11 cellular contexts compared by ENCODE assay signal in the genomic region with DNA sequence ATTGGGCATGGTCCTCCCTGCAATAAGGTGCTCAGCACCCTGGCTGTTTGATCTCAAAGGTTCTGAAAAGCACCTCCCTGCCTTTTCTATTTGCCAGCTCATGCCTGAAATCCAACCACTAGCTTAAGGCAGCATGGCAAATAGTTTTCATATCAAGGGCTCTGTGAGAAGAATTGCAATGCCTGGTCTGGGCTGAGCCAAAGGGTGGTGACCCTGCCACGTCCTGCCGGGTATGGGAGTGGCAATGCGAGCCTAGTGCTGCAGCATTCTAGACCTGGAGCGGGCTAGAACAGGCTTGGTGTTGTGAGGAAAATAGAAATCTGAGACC. TPM values are rescaled to one million over a fixed set of nuclear protein-coding genes. Genes with fewer than 3 reads are reported as not detected.
DNase-seq lines count a peak whose midpoint lies in the region; ATAC-seq and TF ChIP-seq lines count a peak whose summit lies in the region.
"Had no signal": no experiment of that assay in that cellular context is flagged by ENCODE, and none has a peak within 500 bp of the region (broad histone marks: within the 10 kb centered on the region; RNA-seq: fewer than 3 reads in every experiment).

No MANE protein-coding gene starts in this region.

- H3K9me3 ChIP-seq in sigmoid colon: no peaks in the 10 kb centered on the region
- H3K9me3 ChIP-seq: SJSA1 had no signal

- H3K27me3 Mint-ChIP-seq in GM23338 (ENCODE audit: insufficient read depth, low read depth, poor library complexity) (peaks cover 20% of the 10 kb centered on the region), immature natural killer cell (ENCODE audit: low read depth in 3 of 3) (peaks cover 0 to 5% (median 0%) of the 10 kb centered on the region in 3 donors)
- H3K27me3 Mint-ChIP-seq in activated naive CD8-positive, alpha-beta T cell treated with anti-CD3 and anti-CD28 coated beads, Interleukin-2, amount 10 ng/mL, durations not matched to agents 7 days and 5 days: peaks cover 19% of the 10 kb centered on the region

- H3K9me2 ChIP-seq in GM23338 (ENCODE audit: insufficient read depth): no peaks in the 10 kb centered on the region

- H3F3A ChIP-seq in GM23338 (replicated peaks; ENCODE audit: low read depth): peaks cover 11% of the 10 kb centered on the region

- no peaks in the 10 kb centered on the region for H3K9me3 Mint-ChIP-seq in GM23338
- H3K9me3 Mint-ChIP-seq in activated naive CD8-positive, alpha-beta T cell treated with anti-CD3 and anti-CD28 coated beads, Interleukin-2, amount 10 ng/mL, durations not matched to agents 7 days and 5 days: no peaks in the 10 kb centered on the region
- no peaks in the 10 kb centered on the region for H3K9me3 Mint-ChIP-seq in immature natural killer cell

- TF ChIP-seq CTCF in GM23338 (conservative IDR thresholded peaks at IDR 0.05; ENCODE audit: low read depth in 2 of 2) (no peak), sigmoid colon (IDR thresholded peaks at IDR 0.05) (no peak)

- H3K4me3 Mint-ChIP-seq in GM23338 (peak overlapping the region; percentile 16; the same call in 1 of the 3 replicates), immature natural killer cell (peak overlapping the region in 4 of 5 donors; percentile 21 to 71 (median 38))
- peak overlapping the region; percentile 75 for H3K4me3 Mint-ChIP-seq in activated naive CD8-positive, alpha-beta T cell treated with anti-CD3 and anti-CD28 coated beads, Interleukin-2, amount 10 ng/mL, durations not matched to agents 7 days and 5 days

- H3K36me3 Mint-ChIP-seq in GM23338 (ENCODE audit: low read depth) (peaks cover 7% of the 10 kb centered on the region; the same call in 1 of the 3 replicates), immature natural killer cell (no peaks in the 10 kb centered on the region)
- H3K36me3 Mint-ChIP-seq in activated naive CD8-positive, alpha-beta T cell treated with anti-CD3 and anti-CD28 coated beads, Interleukin-2, amount 10 ng/mL, durations not matched to agents 7 days and 5 days: no peaks in the 10 kb centered on the region

- no peak overlapping the region for H2AFZ ChIP-seq in GM23338

- no peaks in the 10 kb centered on the region; the same call in 1 of the 2 replicates for H3K36me3 ChIP-seq in GM23338 (ENCODE audit: insufficient read depth)
- no peaks in the 10 kb centered on the region for H3K36me3 ChIP-seq in sigmoid colon
- H3K36me3 ChIP-seq: SJSA1 had no signal

- H4K20me1 ChIP-seq in GM23338 (replicated peaks; ENCODE audit: insufficient read depth): no peaks in the 10 kb centered on the region

- H3K27ac Mint-ChIP-seq in GM23338: peak overlapping the region; percentile 98
- H3K27ac Mint-ChIP-seq in activated naive CD8-positive, alpha-beta T cell treated with anti-CD3 and anti-CD28 coated beads, Interleukin-2, amount 10 ng/mL, durations not matched to agents 7 days and 5 days: peak overlapping the region; percentile 93
- H3K27ac Mint-ChIP-seq in immature natural killer cell: no peak overlapping the region

- H3K4me1 Mint-ChIP-seq in GM23338 (peaks cover 69% of the 10 kb centered on the region), immature natural killer cell (peaks cover 23 to 32% of the 10 kb centered on the region in 2 donors)
- peaks cover 32% of the 10 kb centered on the region for H3K4me1 Mint-ChIP-seq in activated naive CD8-positive, alpha-beta T cell treated with anti-CD3 and anti-CD28 coated beads, Interleukin-2, amount 10 ng/mL, durations not matched to agents 7 days and 5 days

- H3K79me2 ChIP-seq in GM23338 (replicated peaks; ENCODE audit: insufficient read depth): peaks cover 25% of the 10 kb centered on the region

- DNase-seq in GM23338 (ENCODE audit: low spot score): no peak
- DNase-seq in activated naive CD8-positive, alpha-beta T cell treated with anti-CD3 and anti-CD28 coated beads, Interleukin-2, amount 10 ng/mL, durations not matched to agents 7 days and 5 days: no peak
- DNase-seq in immature natural killer cell: no peak
- peak; percentile 62 for DNase-seq in sigmoid colon
- DNase-seq in globus pallidus (ENCODE audit: low spot score): no peak
- DNase-seq in activated T-cell treated with anti-CD3 and anti-CD28 coated beads for 4 hours: no peak
- DNase-seq: activated CD8-positive, alpha-beta memory T cell treated with anti-CD3 and anti-CD28 coated beads for 24 hours; NCI-H1105 treated with DMSO at 0.1 percent for 48 hours had no signal

- H3K27me3 ChIP-seq in GM23338 (ENCODE audit: insufficient read depth): peaks cover 4% of the 10 kb centered on the region
- no peaks in the 10 kb centered on the region for H3K27me3 ChIP-seq in sigmoid colon
- H3K27me3 ChIP-seq: SJSA1 had no signal

- peak overlapping the region; percentile 98 for H3K27ac ChIP-seq in GM23338 (ENCODE audit: low read depth)
- peak overlapping the region; percentile 75 to 80 (median 78) for H3K27ac ChIP-seq in sigmoid colon
- H3K27ac ChIP-seq: SJSA1 had no signal

- WGBS in sigmoid colon, 2 donors: 19 to 65% methylated on average over 4 of the region's 4 CpGs

- no peak for TF ChIP-seq EP300 in sigmoid colon (IDR thresholded peaks at IDR 0.05)

- POLR2A ChIA-PET in activated naive CD8-positive, alpha-beta T cell treated with anti-CD3 and anti-CD28 coated beads, Interleukin-2, amount 10 ng/mL, durations not matched to agents 7 days and 5 days (lab: Charles Lee): interaction anchor here (1.1 kb wide), 2 partner anchors 9 to 41 kb away, joined by 3 read pairs; no protein-coding TSS in a partner anchor

- intact Hi-C loops in sigmoid colon (cut with DNase I): no loop called here

- peaks cover 54% of the 10 kb centered on the region for H3K4me1 ChIP-seq in GM23338 (ENCODE audit: insufficient read depth)
- H3K4me1 ChIP-seq in sigmoid colon: peaks cover 0 to 74% (median 62%) of the 10 kb centered on the region in 4 donors

- ATAC-seq in GM23338 (no peak), GM21619 (IDR thresholded peaks at IDR 0.05; ENCODE audit: unreplicated experiment) (no peak), GM19035 (IDR thresholded peaks at IDR 0.05; ENCODE audit: unreplicated experiment) (no peak)
- no peak for ATAC-seq in activated naive CD8-positive, alpha-beta T cell treated with anti-CD3 and anti-CD28 coated beads, Interleukin-2, amount 10 ng/mL, durations not matched to agents 7 days and 5 days (ENCODE audit: low read depth)

- no peak for TF ChIP-seq POLR2A in sigmoid colon (IDR thresholded peaks at IDR 0.05)

- H3K4me2 ChIP-seq in GM23338: peak overlapping the region; percentile 92

- H3K4me3 ChIP-seq in GM23338 (no peak overlapping the region), sigmoid colon (no peak overlapping the region)
- H3K4me3 ChIP-seq: SJSA1 had no signal

RNA-seq across cellular contexts. Expression of a gene that starts 2.3 kb away (rescaled TPM):
- 125 and 134 TPM in 2 replicates for total RNA-seq in GM23338 (2014; rRNA removed; shearing (Covaris generic))
- 34.0 and 37.1 TPM in 2 replicates for polyA plus RNA-seq in GM23338 (2016; fragmentation: Nextera tagmentation; extraction: Ambion mirVana)
- total RNA-seq in activated naive CD8-positive, alpha-beta T cell treated with anti-CD3 and anti-CD28 coated beads, Interleukin-2, amount 10 ng/mL, durations not matched to agents 7 days and 5 days: 1 to 10 TPM in 1 of 2 experiments, under 1 TPM in 1; 0.43 to 1.1 TPM
- under 1 TPM in 2 of 3 donors, not detected in 1; 0.10 to 0.64 TPM for polyA plus RNA-seq in immature natural killer cell
- total RNA-seq in sigmoid colon: 1 to 10 TPM in 3 of 4 donors, under 1 TPM in 1; 0.82 to 7.2 (median 1.1) TPM
- polyA plus RNA-seq in sigmoid colon: 100 to 1,000 TPM in 1 of 3 donors, 10 to 100 TPM in 2; 51.1 to 169 (median 53.5) TPM

RNA-seq across cellular contexts. Expression of a gene that starts 6.3 kb away (rescaled TPM):
- 6.8 and 7.1 TPM in 2 replicates for total RNA-seq in GM23338 (2014; rRNA removed; shearing (Covaris generic))
- 6.1 and 10.5 TPM in 2 replicates for polyA plus RNA-seq in GM23338 (2016; fragmentation: Nextera tagmentation; extraction: Ambion mirVana)
- 1 to 10 TPM in 1 of 2 experiments, under 1 TPM in 1; 0.61 to 1.4 TPM for total RNA-seq in activated naive CD8-positive, alpha-beta T cell treated with anti-CD3 and anti-CD28 coated beads, Interleukin-2, amount 10 ng/mL, durations not matched to agents 7 days and 5 days
- polyA plus RNA-seq in immature natural killer cell: 1 to 10 TPM; 1.2 to 3.6 (median 2.8) TPM
- total RNA-seq in sigmoid colon: 100 to 1,000 TPM in 3 of 4 donors, 10 to 100 TPM in 1; 85.2 to 200 (median 125) TPM
- polyA plus RNA-seq in sigmoid colon: 10 to 100 TPM; 36.3 to 85.2 (median 37.8) TPM

RNA-seq across cellular contexts. Expression of a gene that starts 35.8 kb away (rescaled TPM):
- total RNA-seq in GM23338 (2014; rRNA removed; shearing (Covaris generic)): 36.7 and 43.4 TPM in 2 replicates
- 24.3 and 28.5 TPM in 2 replicates for polyA plus RNA-seq in GM23338 (2016; fragmentation: Nextera tagmentation; extraction: Ambion mirVana)
- 10 to 100 TPM; 82.9 to 87.1 TPM for total RNA-seq in activated naive CD8-positive, alpha-beta T cell treated with anti-CD3 and anti-CD28 coated beads, Interleukin-2, amount 10 ng/mL, durations not matched to agents 7 days and 5 days
- 10 to 100 TPM; 37.7 to 89.0 (median 67.0) TPM for polyA plus RNA-seq in immature natural killer cell
- 100 to 1,000 TPM; 135 to 191 (median 176) TPM for total RNA-seq in sigmoid colon
- polyA plus RNA-seq in sigmoid colon: 100 to 1,000 TPM in 1 of 3 donors, 10 to 100 TPM in 2; 31.7 to 107 (median 74.5) TPM

Comparison
In these comparisons a context has a peak if more than half of its experiments do, and no peak if none do; other contexts are left out.
1. H3K27ac Mint-ChIP-seq: peak in GM23338 (single experiment) and activated naive CD8-positive, alpha-beta T cell treated with anti-CD3 and anti-CD28 coated beads, Interleukin-2, amount 10 ng/mL, durations not matched to agents 7 days and 5 days (single experiment); none in immature natural killer cell (0 of 6).
2. H3K4me3 Mint-ChIP-seq: peak in every context shown above with its lines; median percentile 75 in activated naive CD8-positive, alpha-beta T cell treated with anti-CD3 and anti-CD28 coated beads, Interleukin-2, amount 10 ng/mL, durations not matched to agents 7 days and 5 days; 38 in immature natural killer cell; 16 in GM23338.
3. RNA of a gene that starts 2.3 kb away (total RNA-seq): 125 to 134 TPM in GM23338; 0.82 to 7.2 TPM in sigmoid colon and 0.43 to 1.1 TPM in activated naive CD8-positive, alpha-beta T cell treated with anti-CD3 and anti-CD28 coated beads, Interleukin-2, amount 10 ng/mL, durations not matched to agents 7 days and 5 days; every median in the first group is over 10 times any median in the second.
4. RNA of a gene that starts 6.3 kb away (total RNA-seq): 85.2 to 200 TPM in sigmoid colon; 6.8 to 7.1 TPM in GM23338 and 0.61 to 1.4 TPM in activated naive CD8-positive, alpha-beta T cell treated with anti-CD3 and anti-CD28 coated beads, Interleukin-2, amount 10 ng/mL, durations not matched to agents 7 days and 5 days; every median in the first group is over 10 times any median in the second.